In the genomic region with DNA sequence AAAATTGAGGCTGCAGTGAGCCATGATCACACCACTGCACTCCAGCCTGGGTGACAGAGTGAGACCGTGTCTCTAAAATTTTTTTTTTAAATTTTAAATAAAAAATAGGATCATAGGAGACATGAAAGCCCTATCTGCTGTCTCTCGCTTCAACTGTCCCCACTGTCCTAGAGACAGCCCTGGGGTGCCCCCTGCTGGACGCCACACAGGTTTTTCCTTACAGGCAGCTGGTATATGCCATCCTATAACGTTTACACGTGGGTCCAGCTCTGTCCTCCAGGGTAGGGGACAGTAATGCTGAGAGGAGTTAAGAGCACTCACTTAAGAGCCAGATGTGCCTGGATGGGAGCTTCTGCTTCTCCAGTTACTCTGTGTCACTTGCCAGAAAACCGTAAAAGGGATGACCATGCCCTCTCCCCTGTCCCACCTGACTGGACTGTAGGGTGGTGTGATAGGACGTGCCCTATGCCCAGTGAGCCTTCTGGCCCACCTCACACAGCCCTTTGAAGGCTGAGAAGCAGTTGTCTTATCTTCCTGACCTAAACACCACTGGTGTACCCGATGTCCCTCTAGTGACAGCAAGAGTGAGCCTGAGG, we compare ENCODE assay signal across 8 cellular contexts. TPM values are rescaled to one million over a fixed set of nuclear protein-coding genes. Genes with fewer than 3 reads are reported as not detected.
A peak's percentile ranks its signal among the peaks of the same experiment; 100 is the strongest.
DNase-seq lines count a peak whose midpoint lies in the region; ATAC-seq and TF ChIP-seq lines count a peak whose summit lies in the region.

No MANE protein-coding gene starts in this region.

- H3K36me3 Mint-ChIP-seq in neural crest cell (ENCODE audit: low read depth) = no peaks in the 10 kb centered on the region

- CTCF ChIA-PET in PC-3 (lab: Charles Lee) = interaction anchor here (0.5 to 1.2 kb wide), 7 partner anchors 19 to 671 kb away, joined by 3 to 12 read pairs (median 5); a partner anchor contains a TSS

- intact Hi-C loops in PC-3 (cut with micrococcal nuclease) (loop anchor here (1.0 to 10.0 kb wide), 2 partner anchors 361 to 608 kb away; no protein-coding TSS in a partner anchor), stomach (cut with DNase I; ENCODE audit: low total_unique reads) (loop anchor here (5.0 kb wide), 1 partner anchor 77 kb away; no protein-coding TSS in a partner anchor)

- H3F3A ChIP-seq in PC-3 (ENCODE audit: low read length, unreplicated experiment) = no peaks in the 10 kb centered on the region

- no peaks in the 10 kb centered on the region for H3K27me3 ChIP-seq in PC-3 (ENCODE audit: low read length)
- H3K27me3 ChIP-seq in stomach = peaks cover 0 to 66% (median 20%) of the 10 kb centered on the region in 3 donors

- H3K27me3 Mint-ChIP-seq in neural crest cell (ENCODE audit: low read depth) = peaks cover 49% of the 10 kb centered on the region

- no peak overlapping the region for H2AFZ ChIP-seq in PC-3 (ENCODE audit: low read length)

- H3K4me3 ChIP-seq in PC-3 (ENCODE audit: low read length) (no peak overlapping the region), stomach (no peak overlapping the region)

- no peak overlapping the region for H3K27ac Mint-ChIP-seq in neural crest cell (ENCODE audit: unreplicated experiment)

- TF ChIP-seq EP300 in Ishikawa (IDR thresholded peaks at IDR 0.05; ENCODE audit: borderline replicate concordance) (no peak), stomach (IDR thresholded peaks at IDR 0.05) (no peak)

- H3K9me3 Mint-ChIP-seq in neural crest cell = no peaks in the 10 kb centered on the region

- H3K4me3 Mint-ChIP-seq in neural crest cell = no peak overlapping the region

- WGBS in stomach, 5 donors = 24 to 32% (median 30%) methylated on average over 8 of the region's 8 CpGs

- H3K9me2 ChIP-seq in PC-3 (replicated peaks; ENCODE audit: low read length) = no peaks in the 10 kb centered on the region

- H3K27ac ChIP-seq in PC-3 (ENCODE audit: low read length) (no peak overlapping the region), stomach (no peak overlapping the region)

- POLR2A ChIA-PET in PC-3 (lab: Charles Lee; ENCODE audit: unreplicated experiment) = no interaction called here

- ATAC-seq in PC-3 (peak; percentile 70), HG02642 (IDR thresholded peaks at IDR 0.05; ENCODE audit: poor library complexity, unreplicated experiment) (no peak)

- H3K4me2 ChIP-seq in PC-3 (ENCODE audit: low read length) = no peak overlapping the region

- no peaks in the 10 kb centered on the region for H3K79me2 ChIP-seq in PC-3 (ENCODE audit: low read length)

- peaks cover 2% of the 10 kb centered on the region for H3K4me1 Mint-ChIP-seq in neural crest cell

- DNase-seq in COLO668 (lab: John Stamatoyannopoulos, UW; ENCODE audit: unreplicated experiment) = peak; percentile 92
- DNase-seq in PC-3 = peak; percentile 85
- DNase-seq in activated T-cell treated with anti-CD3 and anti-CD28 coated beads for 4 hours = peak; percentile 73
- DNase-seq in fibroblast of gingiva (ENCODE audit: low read depth) = peak; percentile 58
- DNase-seq in neural crest cell (ENCODE audit: low read depth, low spot score) = peak; percentile 88
- peak; percentile 82 for DNase-seq in stomach

- BruUV-seq in PC-3 (replicated peaks; lab: Mats Ljungman, UMichigan) = no TSS peak

- TF ChIP-seq RAD21 in Ishikawa (IDR thresholded peaks at IDR 0.05; ENCODE audit: low read depth) = peak; percentile 85

- TF ChIP-seq POLR2A in stomach (IDR thresholded peaks at IDR 0.05) = no peak

- no peak overlapping the region for H3K9ac ChIP-seq in PC-3 (ENCODE audit: low read length)

- TF ChIP-seq CTCF in PC-3 (conservative IDR thresholded peaks at IDR 0.05; ENCODE audit: low read depth, low read length) (peak; percentile 73), neural crest cell (conservative IDR thresholded peaks at IDR 0.05) (peak; percentile 85), stomach (IDR thresholded peaks at IDR 0.05) (peak in 5 of 7 experiments; percentile 24 to 72 (median 49))

- H3K36me3 ChIP-seq in PC-3 (ENCODE audit: low read depth, low read length) (no peaks in the 10 kb centered on the region), stomach (no peaks in the 10 kb centered on the region)

- peaks cover 7% of the 10 kb centered on the region; the same call in 1 of the 2 replicates for H3K4me1 ChIP-seq in PC-3 (ENCODE audit: insufficient read depth, low read length)
- H3K4me1 ChIP-seq in stomach = peaks cover 28 to 30% (median 29%) of the 10 kb centered on the region in 4 donors

- H3K9me3 ChIP-seq in PC-3 (ENCODE audit: low read length) = no peaks in the 10 kb centered on the region
- H3K9me3 ChIP-seq in stomach = no peaks in the 10 kb centered on the region

- no peaks in the 10 kb centered on the region for H4K20me1 ChIP-seq in PC-3 (ENCODE audit: low read length)

TF ChIP-seq in Ishikawa, 13 proteins besides CTCF, POLR2A, EP300 and RAD21:
- TF ChIP-seq TEAD4 (IDR thresholded peaks at IDR 0.05) (no peak), NFIC (IDR thresholded peaks at IDR 0.05) (no peak), EGR1 (IDR thresholded peaks at IDR 0.05) (no peak), FOXM1 (IDR thresholded peaks at IDR 0.05; ENCODE audit: borderline replicate concordance, low read depth) (no peak), TCF12 (IDR thresholded peaks at IDR 0.05; ENCODE audit: low read depth) (no peak), CEBPB (IDR thresholded peaks at IDR 0.05) (no peak), YY1 (IDR thresholded peaks at IDR 0.05; ENCODE audit: low read depth) (no peak), TAF1 (IDR thresholded peaks at IDR 0.05; ENCODE audit: low read depth) (no peak), CREB1 (IDR thresholded peaks at IDR 0.05; ENCODE audit: low read depth) (no peak), ZBTB7A (IDR thresholded peaks at IDR 0.05; ENCODE audit: low read depth) (no peak)
- TF ChIP-seq, protein P1, sequence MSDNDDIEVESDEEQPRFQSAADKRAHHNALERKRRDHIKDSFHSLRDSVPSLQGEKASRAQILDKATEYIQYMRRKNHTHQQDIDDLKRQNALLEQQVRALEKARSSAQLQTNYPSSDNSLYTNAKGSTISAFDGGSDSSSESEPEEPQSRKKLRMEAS (IDR thresholded peaks at IDR 0.05) = no peak
- TF ChIP-seq, protein P2, sequence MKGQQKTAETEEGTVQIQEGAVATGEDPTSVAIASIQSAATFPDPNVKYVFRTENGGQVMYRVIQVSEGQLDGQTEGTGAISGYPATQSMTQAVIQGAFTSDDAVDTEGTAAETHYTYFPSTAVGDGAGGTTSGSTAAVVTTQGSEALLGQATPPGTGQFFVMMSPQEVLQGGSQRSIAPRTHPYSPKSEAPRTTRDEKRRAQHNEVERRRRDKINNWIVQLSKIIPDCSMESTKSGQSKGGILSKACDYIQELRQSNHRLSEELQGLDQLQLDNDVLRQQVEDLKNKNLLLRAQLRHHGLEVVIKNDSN (IDR thresholded peaks at IDR 0.05) = no peak
- TF ChIP-seq, protein P3, sequence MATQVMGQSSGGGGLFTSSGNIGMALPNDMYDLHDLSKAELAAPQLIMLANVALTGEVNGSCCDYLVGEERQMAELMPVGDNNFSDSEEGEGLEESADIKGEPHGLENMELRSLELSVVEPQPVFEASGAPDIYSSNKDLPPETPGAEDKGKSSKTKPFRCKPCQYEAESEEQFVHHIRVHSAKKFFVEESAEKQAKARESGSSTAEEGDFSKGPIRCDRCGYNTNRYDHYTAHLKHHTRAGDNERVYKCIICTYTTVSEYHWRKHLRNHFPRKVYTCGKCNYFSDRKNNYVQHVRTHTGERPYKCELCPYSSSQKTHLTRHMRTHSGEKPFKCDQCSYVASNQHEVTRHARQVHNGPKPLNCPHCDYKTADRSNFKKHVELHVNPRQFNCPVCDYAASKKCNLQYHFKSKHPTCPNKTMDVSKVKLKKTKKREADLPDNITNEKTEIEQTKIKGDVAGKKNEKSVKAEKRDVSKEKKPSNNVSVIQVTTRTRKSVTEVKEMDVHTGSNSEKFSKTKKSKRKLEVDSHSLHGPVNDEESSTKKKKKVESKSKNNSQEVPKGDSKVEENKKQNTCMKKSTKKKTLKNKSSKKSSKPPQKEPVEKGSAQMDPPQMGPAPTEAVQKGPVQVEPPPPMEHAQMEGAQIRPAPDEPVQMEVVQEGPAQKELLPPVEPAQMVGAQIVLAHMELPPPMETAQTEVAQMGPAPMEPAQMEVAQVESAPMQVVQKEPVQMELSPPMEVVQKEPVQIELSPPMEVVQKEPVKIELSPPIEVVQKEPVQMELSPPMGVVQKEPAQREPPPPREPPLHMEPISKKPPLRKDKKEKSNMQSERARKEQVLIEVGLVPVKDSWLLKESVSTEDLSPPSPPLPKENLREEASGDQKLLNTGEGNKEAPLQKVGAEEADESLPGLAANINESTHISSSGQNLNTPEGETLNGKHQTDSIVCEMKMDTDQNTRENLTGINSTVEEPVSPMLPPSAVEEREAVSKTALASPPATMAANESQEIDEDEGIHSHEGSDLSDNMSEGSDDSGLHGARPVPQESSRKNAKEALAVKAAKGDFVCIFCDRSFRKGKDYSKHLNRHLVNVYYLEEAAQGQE (IDR thresholded peaks at IDR 0.05; ENCODE audit: low read depth) = no peak
TF ChIP-seq in Ishikawa: peak in this region for 0.

RNA-seq across cellular contexts. Expression of a gene that starts 8.5 kb away (rescaled TPM):
- total RNA-seq in PC-3 (2014; rRNA removed) (13.4 and 15.3 TPM in 2 replicates), neural crest cell (0.30 and 0.61 TPM in 2 replicates), stomach (10 to 100 TPM in 1 of 5 donors, 1 to 10 TPM in 2, not detected in 2; 2.5 to 12.5 (median 5.0) TPM)
- 10 to 100 TPM in 2 of 3 donors, 1 to 10 TPM in 1; 5.5 to 16.7 (median 15.4) TPM for polyA plus RNA-seq in stomach

RNA-seq across cellular contexts. Expression of a gene that starts 8.9 kb away (rescaled TPM):
- total RNA-seq in PC-3 (2014; rRNA removed) (19.2 and 23.5 TPM in 2 replicates), neural crest cell (9.7 and 10.7 TPM in 2 replicates), stomach (10 to 100 TPM in 2 of 5 donors, 1 to 10 TPM in 3; 3.6 to 54.8 (median 9.0) TPM)
- 10 to 100 TPM in 2 of 3 donors, 1 to 10 TPM in 1; 7.6 to 22.7 (median 17.0) TPM for polyA plus RNA-seq in stomach

RNA-seq across cellular contexts. Expression of a gene that starts 18.2 kb away (rescaled TPM):
- total RNA-seq in PC-3 (2014; rRNA removed) (23.5 and 24.6 TPM in 2 replicates), neural crest cell (1.2 and 1.5 TPM in 2 replicates), stomach (1 to 10 TPM in 4 of 5 donors, not detected in 1; 1.2 to 9.1 (median 7.1) TPM)
- polyA plus RNA-seq in stomach = 10 to 100 TPM; 14.1 to 15.7 (median 15.0) TPM

RNA-seq across cellular contexts. Expression of a gene that starts 35.2 kb away (rescaled TPM):
- total RNA-seq in PC-3 (2014; rRNA removed) = 127 and 139 TPM in 2 replicates
- 106 and 111 TPM in 2 replicates for total RNA-seq in neural crest cell
- 10 to 100 TPM in 3 of 5 donors, 1 to 10 TPM in 2; 7.2 to 23.9 (median 14.3) TPM for total RNA-seq in stomach
- polyA plus RNA-seq in stomach = 10 to 100 TPM; 45.6 to 54.4 (median 47.3) TPM

RNA-seq across cellular contexts. Expression of a gene that starts 45.7 kb away (rescaled TPM):
- total RNA-seq in PC-3 (2014; rRNA removed) (0.07 TPM in 1 of 2 replicates, not detected in the other), neural crest cell (9.7 TPM in 2 replicates), stomach (under 1 TPM in 1 of 5 donors, not detected in 4; 0.18 TPM)
- polyA plus RNA-seq in stomach = under 1 TPM in 2 of 3 donors, not detected in 1; 0.03 to 0.06 TPM
